In the genomic region with DNA sequence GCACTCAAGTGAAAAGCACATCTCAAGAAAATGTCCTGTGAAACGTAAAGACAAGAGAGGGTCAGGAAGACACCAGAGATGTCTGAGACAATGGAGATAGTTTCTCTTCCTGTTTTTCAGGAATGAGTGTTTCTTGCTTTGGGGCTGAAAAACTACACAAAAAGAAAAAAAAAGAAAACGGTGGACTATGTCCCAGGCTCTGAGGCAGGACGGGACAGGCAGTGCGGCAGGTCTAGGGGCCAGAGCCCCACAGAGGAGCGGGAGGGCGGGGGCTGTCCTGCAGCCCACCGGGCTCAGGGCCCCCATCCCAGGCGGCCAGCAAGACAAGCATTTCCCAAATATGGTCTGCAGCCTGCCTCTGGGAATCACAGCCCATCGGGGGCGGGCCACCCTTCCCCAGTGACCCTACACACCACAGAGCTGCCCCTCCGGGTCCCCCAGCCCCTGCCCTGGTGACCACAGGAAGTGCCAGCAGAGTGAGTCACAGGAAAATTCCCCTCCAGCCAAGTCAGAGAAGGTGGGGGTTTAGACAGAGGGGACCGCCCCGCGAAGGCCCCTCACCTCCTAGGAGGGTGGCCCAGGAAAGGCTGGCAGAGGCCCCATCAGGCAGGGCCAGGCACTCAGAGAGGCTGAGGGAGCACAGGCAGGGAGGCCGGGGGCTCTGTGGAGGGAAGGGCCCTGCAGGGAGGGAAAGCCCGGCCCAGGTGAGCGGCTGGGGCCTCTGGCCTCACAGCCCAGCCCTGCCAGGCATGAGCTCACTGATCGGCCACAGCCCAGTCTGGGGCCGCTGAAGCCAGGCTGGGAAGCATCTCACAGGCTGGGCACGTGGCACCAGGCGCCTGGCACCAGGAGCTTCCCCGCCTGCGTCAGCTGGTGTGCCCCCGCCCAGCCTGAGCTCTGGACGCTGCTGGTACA, we compare ENCODE assay signal across 8 cellular contexts. TPM values are rescaled to one million over a fixed set of nuclear protein-coding genes. Genes with fewer than 3 reads are reported as not detected.
DNase-seq lines count a peak whose midpoint lies in the region; ATAC-seq and TF ChIP-seq lines count a peak whose summit lies in the region.

No MANE protein-coding gene starts in this region.

- H3K9me3 ChIP-seq in ascending aorta (no peaks in the 10 kb centered on the region), right atrium auricular region (no peaks in the 10 kb centered on the region)

- peaks cover 12 to 30% of the 10 kb centered on the region in 2 donors for H3K36me3 ChIP-seq in ascending aorta
- H3K36me3 ChIP-seq in right atrium auricular region = peaks cover 20% of the 10 kb centered on the region
- peaks cover 16% of the 10 kb centered on the region for H3K36me3 ChIP-seq in rectal smooth muscle tissue (ENCODE audit: control insufficient read depth, insufficient read depth, low read length)

- H3K36me3 Mint-ChIP-seq in T-helper 2 cell treated with Interferon-gamma antibody and Interleukin-4, amounts not matched to agents 5 μg/mL and 100 μg/mL, for 36 hours (ENCODE audit: low read depth) = no peaks in the 10 kb centered on the region

- intact Hi-C loops in ascending aorta (cut with DNase I) = loop anchor here (2.0 kb wide), 1 partner anchor 60 kb away; no protein-coding TSS in a partner anchor

- H3K4me1 ChIP-seq in ascending aorta (peaks cover 51 to 95% of the 10 kb centered on the region in 2 donors), right atrium auricular region (peaks cover 0 to 95% of the 10 kb centered on the region in 2 donors), rectal smooth muscle tissue (ENCODE audit: control insufficient read depth, insufficient read depth, low read length) (peaks cover 29% of the 10 kb centered on the region)

- H3K4me3 ChIP-seq in ascending aorta = peak overlapping the region; percentile 5 to 40
- no peak overlapping the region for H3K4me3 ChIP-seq in right atrium auricular region
- no peak overlapping the region for H3K4me3 ChIP-seq in rectal smooth muscle tissue (ENCODE audit: low read length)

- ATAC-seq in HG03196 (IDR thresholded peaks at IDR 0.05; ENCODE audit: unreplicated experiment) = peak; percentile 40
- no peak for ATAC-seq in GM21390 (IDR thresholded peaks at IDR 0.05; ENCODE audit: unreplicated experiment)
- ATAC-seq in HG03521 (IDR thresholded peaks at IDR 0.05; ENCODE audit: unreplicated experiment) = no peak

- H3K9ac ChIP-seq in rectal smooth muscle tissue (ENCODE audit: low read length) = no peak overlapping the region

- no peaks in the 10 kb centered on the region for H3K9me3 Mint-ChIP-seq in T-helper 2 cell treated with Interferon-gamma antibody and Interleukin-4, amounts not matched to agents 5 μg/mL and 100 μg/mL, for 36 hours

- DNase-seq in COLO668 (lab: John Stamatoyannopoulos, UW; ENCODE audit: unreplicated experiment) (peak; percentile 11), ascending aorta (ENCODE audit: low spot score in 2 of 2) (peak; percentile 88 to 98), right atrium auricular region (ENCODE audit: low spot score) (peak; percentile 90)
- no peak for DNase-seq in T-helper 2 cell treated with Interferon-gamma antibody and Interleukin-4, amounts not matched to agents 5 μg/mL and 100 μg/mL, for 36 hours (ENCODE audit: low spot score)

- no peak overlapping the region for H3K27ac Mint-ChIP-seq in T-helper 2 cell treated with Interferon-gamma antibody and Interleukin-4, amounts not matched to agents 5 μg/mL and 100 μg/mL, for 36 hours

- H3K27me3 Mint-ChIP-seq in T-helper 2 cell treated with Interferon-gamma antibody and Interleukin-4, amounts not matched to agents 5 μg/mL and 100 μg/mL, for 36 hours (ENCODE audit: low read depth) = peaks cover 30% of the 10 kb centered on the region

- H3K27ac ChIP-seq in ascending aorta (peak overlapping the region; percentile 94 to 100), right atrium auricular region (peak overlapping the region; percentile 97 to 98), rectal smooth muscle tissue (ENCODE audit: low read depth, low read length) (peak overlapping the region; percentile 93)

- H3K27me3 ChIP-seq in ascending aorta (no peaks in the 10 kb centered on the region), right atrium auricular region (no peaks in the 10 kb centered on the region), rectal smooth muscle tissue (ENCODE audit: control insufficient read depth, insufficient read depth, low read length) (no peaks in the 10 kb centered on the region)

- H3K4me3 Mint-ChIP-seq in T-helper 2 cell treated with Interferon-gamma antibody and Interleukin-4, amounts not matched to agents 5 μg/mL and 100 μg/mL, for 36 hours = no peak overlapping the region

- TF ChIP-seq CTCF in ascending aorta (IDR thresholded peaks at IDR 0.05) (no peak), right atrium auricular region (IDR thresholded peaks at IDR 0.05) (no peak)

- no peaks in the 10 kb centered on the region for H3K4me1 Mint-ChIP-seq in T-helper 2 cell treated with Interferon-gamma antibody and Interleukin-4, amounts not matched to agents 5 μg/mL and 100 μg/mL, for 36 hours (ENCODE audit: low read depth)

RNA-seq across cellular contexts. Expression of a gene that starts 6.3 kb away (rescaled TPM):
- 243 TPM for total RNA-seq in ascending aorta
- 10 to 100 TPM; 58.0 to 88.2 TPM for total RNA-seq in right atrium auricular region

RNA-seq across cellular contexts. Expression of a gene that starts 26.3 kb away (rescaled TPM):
- total RNA-seq in ascending aorta (not detected), right atrium auricular region (not detected)

RNA-seq across cellular contexts. Expression of a gene that starts 38.1 kb away (rescaled TPM):
- not detected for total RNA-seq in ascending aorta
- not detected for total RNA-seq in right atrium auricular region

Comparison
In these comparisons a context has a peak if more than half of its experiments do, and no peak if none do; other contexts are left out.
1. H3K4me3 ChIP-seq: peak in ascending aorta (2 of 2); none in right atrium auricular region (0 of 2) and rectal smooth muscle tissue (single experiment).
2. Peak in every context shown above with its lines, with median percentiles within 50 percentile points of each other: H3K27ac ChIP-seq.